In the genomic region with DNA sequence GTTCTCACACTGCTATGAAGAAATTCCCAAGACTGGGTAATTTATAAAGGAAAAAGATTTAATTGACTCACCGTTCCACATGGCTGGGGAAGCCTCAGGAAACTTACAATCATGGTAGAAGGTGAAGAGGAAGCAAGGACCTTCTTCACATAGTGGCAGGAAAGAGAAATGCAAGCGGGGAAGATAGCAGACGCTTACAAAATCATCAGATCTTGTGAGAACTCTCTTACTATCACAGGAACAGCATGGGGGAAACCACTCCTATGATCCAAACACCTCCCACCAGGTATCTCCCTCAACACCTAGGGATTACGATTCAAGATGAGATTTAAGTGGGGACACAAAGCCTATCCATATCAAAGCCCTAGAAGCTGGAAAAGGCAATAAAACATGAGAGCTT, we compare ENCODE assay signal across 23 cellular contexts.
"Had no signal": no experiment of that assay in that cellular context is flagged by ENCODE, and none has a peak within 500 bp of the region (broad histone marks: within the 10 kb centered on the region; RNA-seq: fewer than 3 reads in every experiment).

No MANE protein-coding gene starts in this region.

- H3K27ac ChIP-seq: colonic mucosa, dorsolateral prefrontal cortex, esophagus squamous epithelium, gastrocnemius medialis, pancreas, psoas muscle, right atrium auricular region, spleen, upper lobe of right lung had no signal

- H3K36me3 ChIP-seq: colonic mucosa, esophagus squamous epithelium, gastrocnemius medialis, pancreas, right atrium auricular region, spleen, upper lobe of right lung had no signal

- H3K4me1 ChIP-seq: colonic mucosa, esophagus squamous epithelium, gastrocnemius medialis, pancreas, psoas muscle, right atrium auricular region, spleen, upper lobe of right lung had no signal

- H3K4me3 ChIP-seq: colonic mucosa, dorsolateral prefrontal cortex, esophagus squamous epithelium, gastrocnemius medialis, pancreas, psoas muscle, right atrium auricular region, spleen, upper lobe of right lung had no signal

- H3K9me3 ChIP-seq: colonic mucosa, esophagus squamous epithelium, gastrocnemius medialis, pancreas, psoas muscle, right atrium auricular region, upper lobe of right lung had no signal

- H3K27me3 ChIP-seq: colonic mucosa, dorsolateral prefrontal cortex, esophagus squamous epithelium, gastrocnemius medialis, pancreas, right atrium auricular region, spleen, upper lobe of right lung had no signal

- DNase-seq: activated CD4-positive, alpha-beta memory T cell treated with anti-CD3 and anti-CD28 coated beads, Interleukin-2, amount 10 ng/mL, durations not matched to agents 7 days and 5 days; activated CD4-positive, alpha-beta T cell treated with anti-CD3 and anti-CD28 coated beads, Interleukin-2, amount 10 ng/mL, durations not matched to agents 24 days and 14 days; activated CD4-positive, CD25-positive, alpha-beta regulatory T cell; activated effector memory CD4-positive, alpha-beta T cell treated with Interleukin-2 at 50 U/mL for 16 hours; activated naive CD4-positive, alpha-beta T cell treated with anti-CD3 and anti-CD28 coated beads for 36 hours; activated T-cell treated with anti-CD3 and anti-CD28 coated beads, Interleukin-2, amount 50 U/mL, for 72 hours; amygdala; colonic mucosa; dorsolateral prefrontal cortex; effector memory CD8-positive, alpha-beta T cell; esophagus squamous epithelium; gastrocnemius medialis; hippocampal formation; left cardiac atrium; pancreas; psoas muscle; spleen; stimulated activated CD4-positive, alpha-beta T cell treated with anti-CD3 and anti-CD28 coated beads, Interleukin-4, amount 100 ng/mL, for 1 hour; stimulated activated naive CD8-positive, alpha-beta T cell treated with anti-CD3 and anti-CD28 coated beads, Interleukin-15, Interleukin-2, amounts not matched to agents 100 U/mL and 50 U/mL, for 24 hours; upper lobe of right lung had no signal

- FAIRE-seq: bronchial epithelial cell, islet of Langerhans, pancreas had no signal
